8 cellular contexts compared by ENCODE assay signal in the genomic region with DNA sequence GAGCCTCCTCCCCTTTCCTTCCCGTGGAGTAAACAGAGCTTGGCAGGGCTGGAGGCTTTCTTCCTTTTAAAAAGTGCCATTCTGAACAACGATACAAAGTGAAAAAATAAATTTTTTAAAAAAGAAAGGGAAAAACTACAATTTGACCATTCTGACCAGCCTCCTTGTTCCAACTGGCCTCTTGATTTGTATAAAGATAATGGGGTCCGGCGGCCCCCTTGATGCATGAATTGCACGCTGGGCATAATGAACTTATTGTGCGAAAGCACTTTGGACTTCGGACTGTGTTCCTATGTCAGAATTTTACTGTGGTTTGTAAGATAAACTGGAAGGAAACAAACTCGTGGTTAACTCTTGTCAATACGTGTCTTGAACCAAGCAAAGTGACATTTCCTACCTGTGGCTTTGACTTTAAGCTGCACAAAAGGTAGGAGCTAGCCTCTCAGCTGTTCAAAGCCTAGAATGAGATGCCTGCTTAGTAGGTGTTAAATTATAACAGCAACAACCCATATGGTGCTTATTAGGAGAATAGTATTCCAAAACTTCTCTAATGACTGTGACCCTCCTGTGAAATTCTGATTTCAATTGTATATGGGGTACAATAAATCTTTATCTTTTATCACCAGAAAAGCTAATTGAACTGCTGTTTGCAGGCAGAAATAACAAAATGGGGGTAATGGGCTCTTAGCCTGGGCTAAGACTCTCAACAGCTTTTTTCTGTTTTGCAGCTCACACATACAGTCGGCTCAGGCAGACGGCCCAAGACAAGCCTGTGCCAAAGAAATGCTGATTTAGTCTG. TPM values are rescaled to one million over a fixed set of nuclear protein-coding genes. Genes with fewer than 3 reads are reported as not detected.
DNase-seq lines count a peak whose midpoint lies in the region; ATAC-seq, FAIRE-seq and TF ChIP-seq lines count a peak whose summit lies in the region.

No MANE protein-coding gene starts in this region.

- H3K36me3 ChIP-seq in iPS-18a (ENCODE audit: control insufficient read depth, low read depth, low read length): peaks cover 13% of the 10 kb centered on the region
- H3K36me3 ChIP-seq in skeletal muscle satellite cell (ENCODE audit: insufficient read depth, low read length): peaks cover 27% of the 10 kb centered on the region

- TF ChIP-seq POLR2A in NB4 (IDR thresholded peaks at IDR 0.05; ENCODE audit: extremely low read depth, insufficient read length): peak; percentile 32

- FAIRE-seq in GM18507 (lab: Jason Lieb, UNC): peak; percentile 85

- CTCF ChIA-PET in AG04449 (lab: Yijun Ruan, JAX): interaction anchor here (0.8 to 2.5 kb wide), 7 partner anchors 16 to 496 kb away, joined by 3 to 22 read pairs (median 4); no protein-coding TSS in a partner anchor

- H3K9ac ChIP-seq in iPS-18a (ENCODE audit: low read length) (peak overlapping the region; percentile 78), skeletal muscle satellite cell (ENCODE audit: low read depth, low read length) (peak overlapping the region; percentile 97)

- H3K4me2 ChIP-seq in skeletal muscle satellite cell (ENCODE audit: low read length): peak overlapping the region; percentile 81

- no peak overlapping the region for H3K27ac ChIP-seq in iPS-18a (ENCODE audit: low read length)

- no peak for TF ChIP-seq CTCF in AG04449 (IDR thresholded peaks at IDR 0.05; ENCODE audit: insufficient read depth, low read length, missing control alignments)
- TF ChIP-seq CTCF in NB4 (IDR thresholded peaks at IDR 0.05; ENCODE audit: low read depth, low read length): no peak

- no peak for ATAC-seq in HG02973 (IDR thresholded peaks at IDR 0.05; ENCODE audit: unreplicated experiment)

- peaks cover 39% of the 10 kb centered on the region for H3K4me1 ChIP-seq in iPS-18a (ENCODE audit: control insufficient read depth, low read depth, low read length)
- peaks cover 57% of the 10 kb centered on the region for H3K4me1 ChIP-seq in skeletal muscle satellite cell (ENCODE audit: control insufficient read depth, insufficient read depth, low read length)

- no peaks in the 10 kb centered on the region for H3K9me3 ChIP-seq in iPS-18a (ENCODE audit: control insufficient read depth, low read depth, low read length)
- no peaks in the 10 kb centered on the region for H3K9me3 ChIP-seq in skeletal muscle satellite cell (replicated peaks; ENCODE audit: low read length)

- DNase-seq in AG04449 (ENCODE audit: low read depth, low spot score) (no peak), GM18507 (ENCODE audit: extremely low spot score, insufficient read length, low read depth) (no peak), NB4 (ENCODE audit: low read depth) (peak; percentile 57), amniotic epithelial cell (ENCODE audit: low read depth) (peak; percentile 52), COLO829 (ENCODE audit: low spot score) (no peak)

- H3K4me3 ChIP-seq in AG04449 (ENCODE audit: low read depth, low read length) (peak overlapping the region; percentile 61), NB4 (ENCODE audit: low read depth, low read length) (peak overlapping the region; percentile 43), iPS-18a (ENCODE audit: low read length) (peak overlapping the region; percentile 64), skeletal muscle satellite cell (ENCODE audit: low read length) (peak overlapping the region; percentile 69)

- H3K27me3 ChIP-seq in iPS-18a (ENCODE audit: control insufficient read depth, insufficient read depth, low read length) (no peaks in the 10 kb centered on the region), skeletal muscle satellite cell (ENCODE audit: control insufficient read depth, insufficient read depth, low read length) (no peaks in the 10 kb centered on the region)

- POLR2A ChIA-PET in AG04449 (lab: Yijun Ruan, JAX): interaction anchor here (1.1 to 2.6 kb wide), 9 partner anchors 9 to 483 kb away, joined by 3 to 10 read pairs (median 5); a partner anchor contains a TSS

RNA-seq across cellular contexts. Expression of a gene that starts 9.4 kb away (rescaled TPM):
- total RNA-seq in skeletal muscle satellite cell (2012; rRNA removed): 61.6 and 73.8 TPM in 2 replicates

Comparison
In these comparisons a context has a peak if more than half of its experiments do, and no peak if none do; other contexts are left out.
1. DNase-seq: peak in NB4 (single experiment) and amniotic epithelial cell (single experiment); none in AG04449 (single experiment), GM18507 (single experiment) and COLO829 (single experiment).
2. Peak in every context shown above with its lines, with median percentiles within 50 percentile points of each other: H3K4me3 ChIP-seq.